25 cellular contexts compared by ENCODE assay signal in the genomic region with DNA sequence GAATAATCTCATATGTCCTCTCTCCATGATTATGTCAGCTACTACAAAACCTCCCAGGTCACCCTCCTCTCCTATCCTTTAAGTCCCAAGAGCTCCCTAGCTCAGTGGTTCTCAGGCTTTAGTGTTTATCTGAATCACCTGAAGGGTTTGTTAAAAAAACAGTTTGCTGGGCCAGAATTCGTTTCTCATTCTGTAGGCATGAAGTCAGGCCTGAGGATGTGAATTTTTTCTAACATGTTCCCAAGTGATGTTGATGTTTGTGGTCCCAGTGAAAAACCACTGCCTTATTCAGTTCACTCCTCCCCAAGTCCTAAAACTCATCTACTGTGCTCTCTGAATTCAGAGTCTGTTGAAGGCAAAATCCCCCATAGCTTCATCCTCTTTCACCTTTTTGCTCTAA.
DNase-seq lines count a peak whose midpoint lies in the region; ATAC-seq, FAIRE-seq and TF ChIP-seq lines count a peak whose summit lies in the region.
"Had no signal": no experiment of that assay in that cellular context is flagged by ENCODE, and none has a peak within 500 bp of the region (broad histone marks: within the 10 kb centered on the region; RNA-seq: fewer than 3 reads in every experiment).

No MANE protein-coding gene starts in this region.

- no peak for ATAC-seq in HG03097 (IDR thresholded peaks at IDR 0.05; ENCODE audit: low FRiP score, unreplicated experiment)
- ATAC-seq: A549, GM12878, GM23338, HCT116 had no signal

- H3K4me2 ChIP-seq in astrocyte (ENCODE audit: low read length): no peak overlapping the region
- H3K4me2 ChIP-seq: A549; BLaER1 treated with 17β-estradiol and CSF1 and Interleukin-3, amounts not matched to agents 10 nM and 100 nM; GM23338 had no signal

- H3K27ac ChIP-seq in astrocyte (ENCODE audit: low read depth, low read length) (no peak overlapping the region), RWPE1 (no peak overlapping the region)
- H3K27ac ChIP-seq: A549; BLaER1 treated with 17β-estradiol and CSF1 and Interleukin-3, amounts not matched to agents 10 nM and 100 nM had no signal

- H3K36me3 ChIP-seq in astrocyte (ENCODE audit: insufficient read depth, low read length): no peaks in the 10 kb centered on the region
- H3K36me3 ChIP-seq: BE2C; BLaER1 treated with 17β-estradiol and CSF1 and Interleukin-3, amounts not matched to agents 10 nM and 100 nM had no signal

- POLR2A ChIA-PET in RWPE1 (lab: Yijun Ruan, JAX; ENCODE audit: low non-redundant PET): no interaction called here

- FAIRE-seq in astrocyte (lab: Jason Lieb, UNC): no peak
- FAIRE-seq: A549, D721Med, GM12878, GM19239 had no signal

- H3K4me3 ChIP-seq in astrocyte (ENCODE audit: insufficient read depth, low read depth, low read length): no peak overlapping the region
- H3K4me3 ChIP-seq in fibroblast of mammary gland (ENCODE audit: control insufficient read depth, low read depth, low read length): no peak overlapping the region
- no peak overlapping the region for H3K4me3 ChIP-seq in skeletal muscle cell (ENCODE audit: low read depth, low read length)
- H3K4me3 ChIP-seq: A549; BLaER1 treated with 17β-estradiol and CSF1 and Interleukin-3, amounts not matched to agents 10 nM and 100 nM; GM12878; GM23338 had no signal

- H3K27me3 Mint-ChIP-seq in astrocyte (ENCODE audit: low read depth, unreplicated experiment): peaks cover 3% of the 10 kb centered on the region

- no peak overlapping the region for H2AFZ ChIP-seq in astrocyte (ENCODE audit: low read depth, low read length)
- H2AFZ ChIP-seq: GM23338 had no signal

- no peaks in the 10 kb centered on the region for H3K27me3 ChIP-seq in astrocyte (ENCODE audit: insufficient read depth, low read length)
- H3K27me3 ChIP-seq: BE2C; BLaER1 treated with 17β-estradiol and CSF1 and Interleukin-3, amounts not matched to agents 10 nM and 100 nM had no signal

- no peak overlapping the region for H3K9ac ChIP-seq in astrocyte (ENCODE audit: low read length)
- H3K9ac ChIP-seq: BLaER1 treated with 17β-estradiol and CSF1 and Interleukin-3, amounts not matched to agents 10 nM and 100 nM had no signal

- no peaks in the 10 kb centered on the region for H3K9me3 ChIP-seq in astrocyte (ENCODE audit: insufficient read depth, low read depth, low read length)
- H3K9me3 ChIP-seq: A549; BE2C; BLaER1 treated with 17β-estradiol and CSF1 and Interleukin-3, amounts not matched to agents 10 nM and 100 nM had no signal

- H3K9me3 Mint-ChIP-seq in astrocyte (ENCODE audit: unreplicated experiment): no peaks in the 10 kb centered on the region
- H3K9me3 Mint-ChIP-seq: CD4-positive, alpha-beta T cell; GM23338; H9 had no signal

- H3K36me3 Mint-ChIP-seq in astrocyte (ENCODE audit: low read depth, unreplicated experiment): no peaks in the 10 kb centered on the region
- H3K36me3 Mint-ChIP-seq: CD14-positive monocyte; CD8-positive, alpha-beta memory T cell had no signal

- no peaks in the 10 kb centered on the region for H3K4me1 ChIP-seq in astrocyte (ENCODE audit: insufficient read depth, low read length)
- H3K4me1 ChIP-seq: A549; BE2C; BLaER1 treated with 17β-estradiol and CSF1 and Interleukin-3, amounts not matched to agents 10 nM and 100 nM had no signal

- H3K79me2 ChIP-seq in astrocyte (ENCODE audit: insufficient read depth, low read length): no peaks in the 10 kb centered on the region

- DNase-seq in astrocyte (ENCODE audit: low read depth) (peak; percentile 64), fibroblast of mammary gland (ENCODE audit: low read depth) (peak; percentile 7), skeletal muscle cell (ENCODE audit: low read depth) (peak; percentile 2), NCI-H2227 (lab: John Stamatoyannopoulos, UW; ENCODE audit: unreplicated experiment) (no peak), RWPE1 (ENCODE audit: low spot score) (no peak)
- DNase-seq: 8988T; ACHN; AML-193; BE2C; CD4-positive, alpha-beta T cell; CD8-positive, alpha-beta memory T cell; DMS 273 treated with DMSO at 0.1 percent for 48 hours; DMS79; EL; GDM1; H9 had no signal

- TF ChIP-seq CTCF in astrocyte (IDR thresholded peaks at IDR 0.05; ENCODE audit: insufficient read depth, low read depth, low read length) (no peak), fibroblast of mammary gland (conservative IDR thresholded peaks at IDR 0.05; ENCODE audit: control insufficient read depth, insufficient read depth, low read depth, low read length) (no peak), RWPE1 (conservative IDR thresholded peaks at IDR 0.05; ENCODE audit: low read depth) (no peak)

- H3K27ac Mint-ChIP-seq in astrocyte (ENCODE audit: unreplicated experiment): no peak overlapping the region
- H3K27ac Mint-ChIP-seq: CD14-positive monocyte; CD4-positive, alpha-beta T cell; CD8-positive, alpha-beta memory T cell; GM23338; H9 had no signal

- CTCF ChIA-PET in RWPE1 (lab: Yijun Ruan, JAX): interaction anchor here (0.6 kb wide), 1 partner anchor 49 kb away, joined by 5 read pairs; no protein-coding TSS in a partner anchor

- H3K4me1 Mint-ChIP-seq in astrocyte (ENCODE audit: low read depth, unreplicated experiment): no peaks in the 10 kb centered on the region
- H3K4me1 Mint-ChIP-seq: CD14-positive monocyte; CD8-positive, alpha-beta memory T cell; GM23338; H9 had no signal

- no peaks in the 10 kb centered on the region for H4K20me1 ChIP-seq in astrocyte (ENCODE audit: insufficient read depth, low read length)
- H4K20me1 ChIP-seq: BLaER1 treated with 17β-estradiol and CSF1 and Interleukin-3, amounts not matched to agents 10 nM and 100 nM had no signal

- no peak overlapping the region for H3K4me3 Mint-ChIP-seq in astrocyte (ENCODE audit: unreplicated experiment)
- H3K4me3 Mint-ChIP-seq: CD14-positive monocyte; CD4-positive, alpha-beta T cell; CD8-positive, alpha-beta memory T cell; GM23338; H9 had no signal

Comparison
In these comparisons a context has a peak if more than half of its experiments do, and no peak if none do; other contexts are left out.
1. DNase-seq: peak in astrocyte (single experiment), fibroblast of mammary gland (single experiment) and skeletal muscle cell (single experiment); none in NCI-H2227 (single experiment) and RWPE1 (single experiment).